ENCODE assay signal across 8 cellular contexts in genomic region chr2:176002684-176003225, GRCh38. TPM values are rescaled to one million over a fixed set of nuclear protein-coding genes. Genes with fewer than 3 reads are reported as not detected.
DNase-seq lines count a peak whose midpoint lies in the region; ATAC-seq and TF ChIP-seq lines count a peak whose summit lies in the region.

No MANE protein-coding gene starts in this region.

- H3K9ac ChIP-seq in OCI-LY3 (ENCODE audit: low read length) = peak overlapping the region; percentile 65

- no peak for TF ChIP-seq CTCF in HFFc6 (IDR thresholded peaks at IDR 0.05)
- TF ChIP-seq CTCF in OCI-LY3 (IDR thresholded peaks at IDR 0.05; ENCODE audit: low read depth, low read length) = no peak
- TF ChIP-seq CTCF in lower lobe of right lung (IDR thresholded peaks at IDR 0.05) = no peak
- no peak for TF ChIP-seq CTCF in type B pancreatic cell (conservative IDR thresholded peaks at IDR 0.05)

- ATAC-seq in lower lobe of right lung = peak; percentile 44 to 55

- peak overlapping the region; percentile 97 for H2AFZ ChIP-seq in OCI-LY3 (ENCODE audit: low read depth, low read length)

- H3K4me1 Mint-ChIP-seq in HFFc6 (ENCODE audit: low read depth) (peaks cover 19% of the 10 kb centered on the region), type B pancreatic cell (ENCODE audit: unreplicated experiment) (peaks cover 20% of the 10 kb centered on the region)
- peaks cover 24% of the 10 kb centered on the region for H3K4me1 Mint-ChIP-seq in dendritic cell treated with granulocyte-macrophage colony-stimulating factor and Interleukin-4, amounts not matched to agents 40 ng/mL and 50 ng/mL, for 4 days (ENCODE audit: low read depth)

- H3K9me3 ChIP-seq in OCI-LY3 (ENCODE audit: insufficient read depth, low read length) (no peaks in the 10 kb centered on the region), lower lobe of right lung (no peaks in the 10 kb centered on the region)

- peaks cover 35% of the 10 kb centered on the region for H3K79me2 ChIP-seq in OCI-LY3 (ENCODE audit: low read length)

- H3K27ac Mint-ChIP-seq in HFFc6 = peak overlapping the region; percentile 82
- H3K27ac Mint-ChIP-seq in dendritic cell treated with granulocyte-macrophage colony-stimulating factor and Interleukin-4, amounts not matched to agents 40 ng/mL and 50 ng/mL, for 4 days = peak overlapping the region; percentile 88
- peak overlapping the region; percentile 83 for H3K27ac Mint-ChIP-seq in type B pancreatic cell

- H3K36me3 Mint-ChIP-seq in HFFc6 (ENCODE audit: low read depth) (no peaks in the 10 kb centered on the region), type B pancreatic cell (no peaks in the 10 kb centered on the region)
- peaks cover 14% of the 10 kb centered on the region for H3K36me3 Mint-ChIP-seq in dendritic cell treated with granulocyte-macrophage colony-stimulating factor and Interleukin-4, amounts not matched to agents 40 ng/mL and 50 ng/mL, for 4 days (ENCODE audit: low read depth)

- no peaks in the 10 kb centered on the region for H4K20me1 ChIP-seq in OCI-LY3 (ENCODE audit: insufficient read depth, low read length)

- H3K36me3 ChIP-seq in OCI-LY3 (replicated peaks; ENCODE audit: low read depth, low read length) (no peaks in the 10 kb centered on the region), lower lobe of right lung (no peaks in the 10 kb centered on the region)

- H3K27me3 Mint-ChIP-seq in HFFc6 (ENCODE audit: insufficient read depth) = no peaks in the 10 kb centered on the region
- peaks cover 15% of the 10 kb centered on the region for H3K27me3 Mint-ChIP-seq in dendritic cell treated with granulocyte-macrophage colony-stimulating factor and Interleukin-4, amounts not matched to agents 40 ng/mL and 50 ng/mL, for 4 days
- no peaks in the 10 kb centered on the region for H3K27me3 Mint-ChIP-seq in type B pancreatic cell

- H3K4me3 ChIP-seq in OCI-LY3 (ENCODE audit: low read length) = peak overlapping the region; percentile 88
- peak overlapping the region; percentile 84 for H3K4me3 ChIP-seq in lower lobe of right lung

- no peaks in the 10 kb centered on the region for H3K27me3 ChIP-seq in OCI-LY3 (ENCODE audit: low read depth, low read length)
- H3K27me3 ChIP-seq in lower lobe of right lung (ENCODE audit: low read depth) = no peaks in the 10 kb centered on the region

- H3K4me1 ChIP-seq in OCI-LY3 (ENCODE audit: low read length) (peaks cover 5% of the 10 kb centered on the region; the same call in 1 of the 2 replicates), lower lobe of right lung (peaks cover 10% of the 10 kb centered on the region)

- H3K9me3 Mint-ChIP-seq in HFFc6 = no peaks in the 10 kb centered on the region
- no peaks in the 10 kb centered on the region for H3K9me3 Mint-ChIP-seq in dendritic cell treated with granulocyte-macrophage colony-stimulating factor and Interleukin-4, amounts not matched to agents 40 ng/mL and 50 ng/mL, for 4 days
- no peaks in the 10 kb centered on the region for H3K9me3 Mint-ChIP-seq in type B pancreatic cell

- H3K4me3 Mint-ChIP-seq in HFFc6 (peak overlapping the region; percentile 94), type B pancreatic cell (peak overlapping the region; percentile 98)
- H3K4me3 Mint-ChIP-seq in dendritic cell treated with granulocyte-macrophage colony-stimulating factor and Interleukin-4, amounts not matched to agents 40 ng/mL and 50 ng/mL, for 4 days = peak overlapping the region; percentile 81

- DNase-seq in EL (peak; percentile 19), HFFc6 (no peak), lower lobe of right lung (peak; percentile 44), type B pancreatic cell (ENCODE audit: extremely low spot score, unreplicated experiment) (no peak), islet precursor cell (no peak), RPMI8226 (no peak)

- intact Hi-C loops in dendritic cell treated with granulocyte-macrophage colony-stimulating factor and Interleukin-4, amounts not matched to agents 40 ng/mL and 50 ng/mL, for 4 days (cut with micrococcal nuclease) = loop anchor here (10.0 kb wide), 1 partner anchor 92 kb away; the partner anchor contains the start of genes HOXD12 and HOXD13
- intact Hi-C loops in lower lobe of right lung (cut with DNase I) = no loop called here

- H3K27ac ChIP-seq in OCI-LY3 (ENCODE audit: low read length) = no peak overlapping the region
- peak overlapping the region; percentile 84 for H3K27ac ChIP-seq in lower lobe of right lung

- H3K4me2 ChIP-seq in OCI-LY3 (ENCODE audit: low read length) = peak overlapping the region; percentile 97

RNA-seq across cellular contexts. Expression of gene LNPK, which starts 0.7 kb away (rescaled TPM):
- total RNA-seq in HFFc6 (2021; fragmentation: NEBNext Ultra II Directional; extraction: Animal tissue kit (Norgen Biotek cat#: 25700)) = 10 to 100 TPM; 54.9 to 78.3 (median 61.3) TPM
- total RNA-seq in lower lobe of right lung (32.3 TPM), type B pancreatic cell (ENCODE audit: low replicate concordance) (26.4 and 33.7 TPM in 2 replicates)

Comparison
In these comparisons a context has a peak if more than half of its experiments do, and no peak if none do; other contexts are left out.
1. DNase-seq: peak in EL (single experiment) and lower lobe of right lung (single experiment); none in HFFc6 (single experiment), type B pancreatic cell (single experiment), islet precursor cell (single experiment) and RPMI8226 (single experiment).
2. Peak in every context shown above with its lines, with median percentiles within 50 percentile points of each other: H3K27ac Mint-ChIP-seq and H3K4me3 Mint-ChIP-seq.